9 cellular contexts compared by ENCODE assay signal in genomic region chr14:67934087-67934486, GRCh38.
A peak's percentile ranks its signal among the peaks of the same experiment; 100 is the strongest.
DNase-seq lines count a peak whose midpoint lies in the region; ATAC-seq and FAIRE-seq lines count a peak whose summit lies in the region.
"Had no signal": no experiment of that assay in that cellular context is flagged by ENCODE, and none has a peak within 500 bp of the region (broad histone marks: within the 10 kb centered on the region; RNA-seq: fewer than 3 reads in every experiment).

No MANE protein-coding gene starts in this region.

- FAIRE-seq in G401.6 (lab: Jason Lieb, UNC): peak; percentile 100

- H3K27me3 ChIP-seq in muscle layer of colon (ENCODE audit: control insufficient read depth in 1 of 2, insufficient read depth in 2 of 2, low read length in 2 of 2): no peaks in the 10 kb centered on the region

- DNase-seq in 8988T (peak; percentile 26), NAMALWA (ENCODE audit: low spot score) (peak; percentile 59), SK-N-DZ (ENCODE audit: low spot score) (peak; percentile 47), ureter (ENCODE audit: low spot score) (no peak)

- peak; percentile 82 for ATAC-seq in esophagus mucosa
- no peak for ATAC-seq in GM21576 (IDR thresholded peaks at IDR 0.05; ENCODE audit: unreplicated experiment)

- no peak overlapping the region for H3K4me3 ChIP-seq in muscle layer of colon (ENCODE audit: low read depth in 1 of 2, low read length in 2 of 2)
- H3K4me3 ChIP-seq: skin epidermis had no signal

- H3K9me3 ChIP-seq in muscle layer of colon (ENCODE audit: low read length): no peaks in the 10 kb centered on the region

- H3K4me1 ChIP-seq in muscle layer of colon (ENCODE audit: insufficient read depth, low read length): peaks cover 35% of the 10 kb centered on the region

- H3K36me3 ChIP-seq in muscle layer of colon (ENCODE audit: insufficient read depth, low read length): no peaks in the 10 kb centered on the region

- H3K27ac ChIP-seq in muscle layer of colon (ENCODE audit: low read depth, low read length): peak overlapping the region; percentile 46

- peak overlapping the region; percentile 0 for H3K9ac ChIP-seq in muscle layer of colon (ENCODE audit: low read length)
